ENCODE assay signal across 9 cellular contexts in the genomic region with DNA sequence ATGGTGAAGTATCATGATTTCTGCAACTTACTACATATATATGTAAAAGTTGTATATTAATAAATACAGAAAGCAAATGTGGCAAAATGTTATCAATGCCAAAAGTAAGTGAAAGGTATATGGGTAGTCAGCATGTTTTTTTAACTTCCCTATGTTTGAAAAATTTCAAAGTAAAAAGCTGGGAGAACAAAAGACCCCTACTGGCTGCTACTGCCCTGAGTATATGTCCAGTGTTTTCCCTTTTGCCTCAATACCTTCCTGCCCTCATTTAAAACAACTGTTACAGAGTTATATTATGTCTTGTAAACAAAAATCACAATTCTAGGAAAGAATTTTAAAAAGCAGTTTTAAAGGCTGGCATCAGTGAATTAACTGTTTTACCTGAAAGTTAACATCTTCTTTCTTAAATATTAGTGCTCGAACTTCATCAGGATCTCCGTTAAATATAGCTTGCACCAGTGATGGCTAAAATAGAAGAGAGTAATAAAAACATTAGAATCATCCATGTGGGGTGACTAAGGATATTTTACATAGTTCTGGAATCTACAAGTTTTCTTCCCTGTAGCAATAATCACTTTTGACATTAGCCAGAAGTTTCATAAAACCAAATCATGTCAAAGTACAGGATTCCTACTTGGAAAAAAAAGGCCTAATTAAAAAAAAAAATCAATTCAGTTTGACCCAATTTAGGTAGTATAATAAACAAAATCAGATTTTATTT. TPM values are rescaled to one million over a fixed set of nuclear protein-coding genes. Genes with fewer than 3 reads are reported as not detected.
DNase-seq lines count a peak whose midpoint lies in the region; TF ChIP-seq lines count a peak whose summit lies in the region.
"Had no signal": no experiment of that assay in that cellular context is flagged by ENCODE, and none has a peak within 500 bp of the region (broad histone marks: within the 10 kb centered on the region; RNA-seq: fewer than 3 reads in every experiment).

No MANE protein-coding gene starts in this region.

- WGBS in prostate gland = 74% methylated on average over 2 of the region's 2 CpGs

- TF ChIP-seq POLR2A in prostate gland (IDR thresholded peaks at IDR 0.05) = no peak

- no peak overlapping the region for H2AFZ ChIP-seq in OCI-LY1 (ENCODE audit: low read length)

- no peaks in the 10 kb centered on the region for H3K27me3 ChIP-seq in DOHH2 (ENCODE audit: control insufficient read depth, low read length)
- H3K27me3 ChIP-seq in OCI-LY1 (ENCODE audit: insufficient read depth, low read length) = no peaks in the 10 kb centered on the region
- no peaks in the 10 kb centered on the region for H3K27me3 ChIP-seq in prostate gland (replicated peaks; ENCODE audit: insufficient read depth)

- H3K9ac ChIP-seq in OCI-LY1 (ENCODE audit: low read length) = peak overlapping the region; percentile 50

- peaks cover 50% of the 10 kb centered on the region for H3K4me1 ChIP-seq in DOHH2 (ENCODE audit: control insufficient read depth, low read length)
- peaks cover 54% of the 10 kb centered on the region for H3K4me1 ChIP-seq in OCI-LY1 (ENCODE audit: insufficient read depth, low read length, severe bottlenecking)
- no peaks in the 10 kb centered on the region for H3K4me1 ChIP-seq in prostate gland (replicated peaks)

- H3K27ac ChIP-seq in DOHH2 (ENCODE audit: low read depth, low read length) (peak overlapping the region; percentile 45), OCI-LY1 (ENCODE audit: low read depth, low read length, poor library complexity, severe bottlenecking) (peak overlapping the region; percentile 82), prostate gland (peak overlapping the region; percentile 9 to 72)

- H3K36me3 ChIP-seq in DOHH2 (ENCODE audit: control insufficient read depth, low read length) = peaks cover 49% of the 10 kb centered on the region
- H3K36me3 ChIP-seq in OCI-LY1 (ENCODE audit: insufficient read depth, low read length) = peaks cover 42% of the 10 kb centered on the region
- H3K36me3 ChIP-seq in prostate gland = no peaks in the 10 kb centered on the region

- H3K4me2 ChIP-seq in DOHH2 (ENCODE audit: low read length) (peak overlapping the region; percentile 71), OCI-LY1 (ENCODE audit: low read length) (peak overlapping the region; percentile 71)

- peak; percentile 58 for DNase-seq in dermis blood vessel endothelial cell
- no peak for DNase-seq in prostate gland (ENCODE audit: low spot score)
- no peak for DNase-seq in NCI-H1930 (lab: John Stamatoyannopoulos, UW)
- DNase-seq in germinal center (ENCODE audit: low spot score) = no peak
- DNase-seq in GOT3 (lab: John Stamatoyannopoulos, UW) = no peak
- no peak for DNase-seq in NCI-H1092 (lab: John Stamatoyannopoulos, UW)

- peaks cover 6% of the 10 kb centered on the region; the same call in 1 of the 2 replicates for H4K20me1 ChIP-seq in DOHH2 (ENCODE audit: control insufficient read depth, insufficient read depth, low read depth, low read length)
- no peaks in the 10 kb centered on the region for H4K20me1 ChIP-seq in OCI-LY1 (ENCODE audit: insufficient read depth, low read length)

- H3K4me3 ChIP-seq in DOHH2 (ENCODE audit: low read length) = 0 out of 2 replicates have a peak overlapping the region, but pooled peaks have one; percentile 58
- peak overlapping the region; percentile 50 for H3K4me3 ChIP-seq in OCI-LY1 (ENCODE audit: low read depth, low read length, poor library complexity, severe bottlenecking)
- no peak overlapping the region for H3K4me3 ChIP-seq in prostate gland
- H3K4me3 ChIP-seq: lung had no signal

- intact Hi-C loops in prostate gland (cut with DNase I) = loop anchor here (5.0 kb wide), 1 partner anchor 163 kb away; no protein-coding TSS in a partner anchor

- H3K79me2 ChIP-seq in DOHH2 (ENCODE audit: control insufficient read depth, low read length) = peaks cover 80% of the 10 kb centered on the region
- peaks cover 48% of the 10 kb centered on the region for H3K79me2 ChIP-seq in OCI-LY1 (ENCODE audit: insufficient read depth, low read length)

- H3K9me3 ChIP-seq in DOHH2 (ENCODE audit: control insufficient read depth, insufficient read depth, low read length) = peaks cover 5% of the 10 kb centered on the region; the same call in 1 of the 2 replicates
- 0 out of 2 replicates have a peak, but pooled peaks cover 3% of the 10 kb centered on the region for H3K9me3 ChIP-seq in OCI-LY1 (ENCODE audit: low read length)
- H3K9me3 ChIP-seq in prostate gland = no peaks in the 10 kb centered on the region

- TF ChIP-seq CTCF in DOHH2 (IDR thresholded peaks at IDR 0.05; ENCODE audit: low read depth, low read length, poor library complexity, severe bottlenecking) (no peak), OCI-LY1 (IDR thresholded peaks at IDR 0.05; ENCODE audit: low read length) (no peak), prostate gland (IDR thresholded peaks at IDR 0.05) (no peak)

- no peaks in the 10 kb centered on the region for H3K9me2 ChIP-seq in DOHH2 (replicated peaks; ENCODE audit: control insufficient read depth, low read length)
- H3K9me2 ChIP-seq in OCI-LY1 (ENCODE audit: low read depth, low read length) = no peaks in the 10 kb centered on the region

- H3F3A ChIP-seq in DOHH2 (ENCODE audit: control insufficient read depth, insufficient read depth) = peaks cover 4% of the 10 kb centered on the region; the same call in 1 of the 2 replicates
- no peaks in the 10 kb centered on the region for H3F3A ChIP-seq in OCI-LY1 (ENCODE audit: insufficient read depth, low read length)

RNA-seq across cellular contexts. Expression of gene ANKRD28, which starts 2.8 kb away (rescaled TPM):
- 108 and 126 TPM in 2 replicates for total RNA-seq in dermis blood vessel endothelial cell
- total RNA-seq in prostate gland = 10 to 100 TPM; 18.4 to 35.8 TPM

Comparison
In these comparisons a context has a peak if more than half of its experiments do, and no peak if none do; other contexts are left out.
1. H3K4me3 ChIP-seq: peak in DOHH2 (single experiment) and OCI-LY1 (single experiment); none in prostate gland (0 of 2).
2. Peak in every context shown above with its lines, with median percentiles within 50 percentile points of each other: H3K27ac ChIP-seq.